In genomic region chr4:13344216-13344615, GRCh38 we compare ENCODE assay signal across 14 cellular contexts.
"Had no signal": no experiment of that assay in that cellular context is flagged by ENCODE, and none has a peak within 500 bp of the region (broad histone marks: within the 10 kb centered on the region; RNA-seq: fewer than 3 reads in every experiment).

No MANE protein-coding gene starts in this region.

- H2AFZ ChIP-seq: parathyroid adenoma had no signal

- H3K9me3 ChIP-seq: colonic mucosa, neutrophil, tibial artery had no signal

- H3K27ac ChIP-seq: colonic mucosa, neutrophil, parathyroid adenoma, tibial artery had no signal

- H3K9ac ChIP-seq: parathyroid adenoma had no signal

- H3K4me1 ChIP-seq: colonic mucosa, parathyroid adenoma, tibial artery had no signal

- H3K27me3 ChIP-seq: colonic mucosa, neutrophil, tibial artery had no signal

- H3K79me2 ChIP-seq: parathyroid adenoma had no signal

- FAIRE-seq: endometrium, kidney had no signal

- DNase-seq: activated CD4-positive, alpha-beta T cell treated with anti-CD3 and anti-CD28 coated beads, Interleukin-2, amount 10 ng/mL, durations not matched to agents 7 days and 5 days; activated CD8-positive, alpha-beta memory T cell treated with anti-CD3 and anti-CD28 coated beads, Interleukin-2, amount 50 U/mL, for 48 hours; activated gamma-delta T cell; activated T-cell treated with anti-CD3 and anti-CD28 coated beads, Interleukin-2, amount 50 U/mL, for 72 hours; amniotic stem cell; colonic mucosa; kidney; left ventricle myocardium superior; natural killer cell; tibial artery had no signal

- H3K4me3 ChIP-seq: colonic mucosa, tibial artery had no signal

- ATAC-seq: activated T-cell treated with anti-CD3 and anti-CD28 coated beads, Interleukin-2, amount 50 U/mL, for 72 hours; left ventricle myocardium superior; natural killer cell; stimulated activated memory B cell treated with anti-CD40 and anti-IgM and Interleukin-4, amounts not matched to agents 10 μg/mL and 1 μg/mL and 100 μg/mL, for 72 hours had no signal

- H3K36me3 ChIP-seq: colonic mucosa, neutrophil had no signal
